ENCODE assay signal across 23 cellular contexts in the genomic region with DNA sequence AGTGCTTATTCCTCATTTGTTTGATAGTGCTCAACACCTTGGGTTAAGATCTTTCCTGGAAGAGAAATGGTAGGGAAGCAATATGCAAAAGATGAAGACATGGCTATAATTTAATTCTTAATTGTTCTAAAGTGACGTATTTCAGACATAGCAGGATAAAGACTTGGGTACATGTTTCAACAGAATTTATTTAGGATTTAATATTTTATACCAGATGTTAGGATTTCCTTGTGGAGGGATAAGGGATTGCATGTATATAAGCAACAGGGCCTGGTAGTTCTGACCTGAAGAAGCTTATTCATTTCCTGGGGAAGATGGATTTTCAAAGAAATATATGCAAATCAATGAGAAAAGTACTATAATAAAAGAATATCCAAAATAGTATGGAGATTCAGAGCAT.
DNase-seq lines count a peak whose midpoint lies in the region; ATAC-seq and TF ChIP-seq lines count a peak whose summit lies in the region.
"Had no signal": no experiment of that assay in that cellular context is flagged by ENCODE, and none has a peak within 500 bp of the region (broad histone marks: within the 10 kb centered on the region; RNA-seq: fewer than 3 reads in every experiment).

No MANE protein-coding gene starts in this region.

- H3K4me1 ChIP-seq in Panc1 (ENCODE audit: control insufficient read depth, insufficient read depth, low read length) = no peaks in the 10 kb centered on the region
- H3K4me1 ChIP-seq in smooth muscle cell (ENCODE audit: low read depth) = peaks cover 10% of the 10 kb centered on the region
- H3K4me1 ChIP-seq: thyroid gland had no signal

- H3K9me3 ChIP-seq in Panc1 (ENCODE audit: control insufficient read depth, insufficient read depth, low read depth, low read length) = no peaks in the 10 kb centered on the region
- no peaks in the 10 kb centered on the region for H3K9me3 ChIP-seq in smooth muscle cell (replicated peaks; ENCODE audit: low read depth)
- H3K9me3 ChIP-seq: thyroid gland had no signal

- no peaks in the 10 kb centered on the region for H4K20me1 ChIP-seq in smooth muscle cell (ENCODE audit: low read depth)

- no peak overlapping the region for H3K4me3 ChIP-seq in Panc1 (ENCODE audit: low read depth in 2 of 2, low read length in 2 of 2)
- no peak overlapping the region for H3K4me3 ChIP-seq in fibroblast of mammary gland (ENCODE audit: control insufficient read depth, low read depth, low read length)
- H3K4me3 ChIP-seq in smooth muscle cell = no peak overlapping the region
- H3K4me3 ChIP-seq: skin epidermis, thyroid gland had no signal

- DNase-seq in DMS 273 (lab: John Stamatoyannopoulos, UW; ENCODE audit: unreplicated experiment) (peak; percentile 7), DMS 273 treated with DMSO at 0.1 percent for 48 hours (lab: John Stamatoyannopoulos, UW) (no peak), Panc1 (ENCODE audit: low read depth, low spot score) (no peak), fibroblast of mammary gland (ENCODE audit: low read depth) (no peak), smooth muscle cell (lab: John Stamatoyannopoulos, UW; ENCODE audit: unreplicated experiment) (no peak), NCI-H1436 (lab: John Stamatoyannopoulos, UW) (no peak)
- no peak for DNase-seq in stimulated activated naive CD8-positive, alpha-beta T cell treated with anti-CD3 and anti-CD28 coated beads, Interleukin-15, amount 100 ng/mL, for 72 hours
- DNase-seq: activated B cell treated with CpG ODN at 0.5 μM for 24 hours; activated CD4-positive, alpha-beta memory T cell treated with anti-CD3 and anti-CD28 coated beads, Interleukin-2, amount 10 ng/mL, durations not matched to agents 7 days and 5 days; activated naive CD4-positive, alpha-beta T cell treated with anti-CD3 and anti-CD28 coated beads, Interleukin-2, amount 10 ng/mL, durations not matched to agents 7 days and 5 days; activated T-cell treated with anti-CD3 and anti-CD28 coated beads, Interleukin-2, amount 50 U/mL, for 1 hour; CD4-positive, CD25-positive, alpha-beta regulatory T cell; DMS79 treated with DMSO at 0.1 percent for 48 hours; head of caudate nucleus; immature natural killer cell; MV-4-11; NCI-H2029 treated with DMSO at 0.1 percent for 48 hours; posterior cingulate gyrus; SHP77 treated with DMSO at 0.1 percent for 48 hours; T-helper 17 cell; thyroid gland had no signal

- intact Hi-C loops in Panc1 (cut with micrococcal nuclease; ENCODE audit: unreplicated experiment) = no loop called here

- peaks cover 0 to 17% of the 10 kb centered on the region in 2 donors for H3K9me3 Mint-ChIP-seq in stimulated activated naive CD8-positive, alpha-beta T cell treated with anti-CD3 and anti-CD28 coated beads, Interleukin-15, amount 100 ng/mL, for 72 hours
- H3K9me3 Mint-ChIP-seq: activated B cell treated with CpG ODN at 0.5 μM for 24 hours had no signal

- TF ChIP-seq CTCF in Panc1 (IDR thresholded peaks at IDR 0.05) (peak; percentile 12; the same call in 1 of the 2 replicates), fibroblast of mammary gland (conservative IDR thresholded peaks at IDR 0.05; ENCODE audit: control insufficient read depth, insufficient read depth, low read depth, low read length) (peak; percentile 33), smooth muscle cell (IDR thresholded peaks at IDR 0.05; ENCODE audit: borderline replicate concordance, insufficient read depth, poor library complexity, severe bottlenecking) (peak; percentile 31)

- H3K4me3 Mint-ChIP-seq in stimulated activated naive CD8-positive, alpha-beta T cell treated with anti-CD3 and anti-CD28 coated beads, Interleukin-15, amount 100 ng/mL, for 72 hours = no peak overlapping the region
- H3K4me3 Mint-ChIP-seq: activated B cell treated with CpG ODN at 0.5 μM for 24 hours; activated CD4-positive, alpha-beta memory T cell treated with anti-CD3 and anti-CD28 coated beads, Interleukin-2, amount 10 ng/mL, durations not matched to agents 7 days and 5 days; activated naive CD4-positive, alpha-beta T cell treated with anti-CD3 and anti-CD28 coated beads, Interleukin-2, amount 10 ng/mL, durations not matched to agents 7 days and 5 days; CD4-positive, CD25-positive, alpha-beta regulatory T cell; immature natural killer cell; T-helper 17 cell had no signal

- no peak overlapping the region for H2AFZ ChIP-seq in smooth muscle cell (ENCODE audit: low read depth)

- 89% methylated on average over 1 of the region's 1 CpG for WGBS in smooth muscle cell (ENCODE audit: low lambda C conversion rate)

- ATAC-seq in Panc1 (no peak), GM19397 (IDR thresholded peaks at IDR 0.05; ENCODE audit: unreplicated experiment) (no peak)
- no peak for ATAC-seq in stimulated activated naive CD8-positive, alpha-beta T cell treated with anti-CD3 and anti-CD28 coated beads, Interleukin-15, amount 100 ng/mL, for 72 hours
- ATAC-seq: T-helper 17 cell had no signal

- BruUV-seq in Panc1 (replicated peaks; lab: Mats Ljungman, UMichigan) = no TSS peak

- no peaks in the 10 kb centered on the region; the same call in 1 of the 2 replicates for H3K27me3 ChIP-seq in Panc1 (ENCODE audit: control insufficient read depth, insufficient read depth, low read length)
- H3K27me3 ChIP-seq in smooth muscle cell (ENCODE audit: low read depth) = no peaks in the 10 kb centered on the region
- H3K27me3 ChIP-seq: thyroid gland had no signal

- POLR2A ChIA-PET in Panc1 (lab: Charles Lee) = no interaction called here

- H3K36me3 ChIP-seq in Panc1 (ENCODE audit: control insufficient read depth, insufficient read depth, low read length) = no peaks in the 10 kb centered on the region
- H3K36me3 ChIP-seq in smooth muscle cell (ENCODE audit: low read depth) = no peaks in the 10 kb centered on the region
- H3K36me3 ChIP-seq: thyroid gland had no signal

- H3F3A ChIP-seq in smooth muscle cell (ENCODE audit: low read depth) = no peaks in the 10 kb centered on the region

- H3K27ac ChIP-seq in Panc1 (ENCODE audit: low read length) = no peak overlapping the region
- no peak overlapping the region for H3K27ac ChIP-seq in smooth muscle cell (ENCODE audit: low read depth)
- H3K27ac ChIP-seq: skin epidermis, thyroid gland had no signal

- H3K4me2 ChIP-seq in smooth muscle cell = no peak overlapping the region

- peaks cover 11% of the 10 kb centered on the region for H3K27me3 Mint-ChIP-seq in stimulated activated naive CD8-positive, alpha-beta T cell treated with anti-CD3 and anti-CD28 coated beads, Interleukin-15, amount 100 ng/mL, for 72 hours
- H3K27me3 Mint-ChIP-seq: activated B cell treated with CpG ODN at 0.5 μM for 24 hours; activated CD4-positive, alpha-beta memory T cell treated with anti-CD3 and anti-CD28 coated beads, Interleukin-2, amount 10 ng/mL, durations not matched to agents 7 days and 5 days; activated naive CD4-positive, alpha-beta T cell treated with anti-CD3 and anti-CD28 coated beads, Interleukin-2, amount 10 ng/mL, durations not matched to agents 7 days and 5 days; CD4-positive, CD25-positive, alpha-beta regulatory T cell; T-helper 17 cell had no signal

- in situ Hi-C loops in Panc1 (cut with HindIII; ENCODE audit: low pct_unique_long_range_greater_than_20kb, low sequenced_read_pairs) = no loop called here

- CTCF ChIA-PET in Panc1 (lab: Charles Lee) = no interaction called here

- H3K4me1 Mint-ChIP-seq in stimulated activated naive CD8-positive, alpha-beta T cell treated with anti-CD3 and anti-CD28 coated beads, Interleukin-15, amount 100 ng/mL, for 72 hours = no peaks in the 10 kb centered on the region
- H3K4me1 Mint-ChIP-seq: activated B cell treated with CpG ODN at 0.5 μM for 24 hours; activated CD4-positive, alpha-beta memory T cell treated with anti-CD3 and anti-CD28 coated beads, Interleukin-2, amount 10 ng/mL, durations not matched to agents 7 days and 5 days; activated naive CD4-positive, alpha-beta T cell treated with anti-CD3 and anti-CD28 coated beads, Interleukin-2, amount 10 ng/mL, durations not matched to agents 7 days and 5 days; CD4-positive, CD25-positive, alpha-beta regulatory T cell; immature natural killer cell; T-helper 17 cell had no signal

- no peaks in the 10 kb centered on the region for H3K79me2 ChIP-seq in smooth muscle cell (ENCODE audit: low read depth)

- no peak overlapping the region for H3K27ac Mint-ChIP-seq in stimulated activated naive CD8-positive, alpha-beta T cell treated with anti-CD3 and anti-CD28 coated beads, Interleukin-15, amount 100 ng/mL, for 72 hours
- H3K27ac Mint-ChIP-seq: activated B cell treated with CpG ODN at 0.5 μM for 24 hours; activated CD4-positive, alpha-beta memory T cell treated with anti-CD3 and anti-CD28 coated beads, Interleukin-2, amount 10 ng/mL, durations not matched to agents 7 days and 5 days; activated naive CD4-positive, alpha-beta T cell treated with anti-CD3 and anti-CD28 coated beads, Interleukin-2, amount 10 ng/mL, durations not matched to agents 7 days and 5 days; CD4-positive, CD25-positive, alpha-beta regulatory T cell; immature natural killer cell; T-helper 17 cell had no signal

- H3K9ac ChIP-seq in smooth muscle cell (ENCODE audit: low read depth) = no peak overlapping the region
